ENCODE assay signal across 2 cellular contexts in genomic region chr7:43815373-43815772, GRCh38.
A peak's percentile ranks its signal among the peaks of the same experiment; 100 is the strongest.
TF ChIP-seq lines count a peak whose summit lies in the region.

No MANE protein-coding gene starts in this region.

TF ChIP-seq in HEK293, 187 proteins besides CTCF, POLR2A, EP300 and RAD21 (continued from another document and continues in another):
- no peak for TF ChIP-seq ZNF518A (tag by site-specific recombination; conservative IDR thresholded peaks at IDR 0.05; ENCODE audit: low read depth)
- no peak for TF ChIP-seq ZSCAN23 (tag by site-specific recombination; IDR thresholded peaks at IDR 0.05)
- TF ChIP-seq ZNF473 (tag by site-specific recombination; IDR thresholded peaks at IDR 0.05) = no peak
- TF ChIP-seq PBX3 (CRISPR knock-in tag; IDR thresholded peaks at IDR 0.05) = no peak
- no peak for TF ChIP-seq ZNF660 (tag by site-specific recombination; IDR thresholded peaks at IDR 0.05)
- TF ChIP-seq KLF1 (tag by site-specific recombination; IDR thresholded peaks at IDR 0.05) = no peak
- no peak for TF ChIP-seq ZNF585B (tag by site-specific recombination; IDR thresholded peaks at IDR 0.05)
- TF ChIP-seq ZBTB48 (tag by site-specific recombination; IDR thresholded peaks at IDR 0.05) = no peak
- no peak for TF ChIP-seq TCF7L2 (IDR thresholded peaks at IDR 0.05; ENCODE audit: borderline replicate concordance, low read depth, low read length)
- TF ChIP-seq ZBTB7A (tag by site-specific recombination; IDR thresholded peaks at IDR 0.05; ENCODE audit: low read depth) = no peak
- TF ChIP-seq ZNF404 (tag by site-specific recombination; IDR thresholded peaks at IDR 0.05) = no peak
- no peak for TF ChIP-seq ZNF639 (tag by site-specific recombination; IDR thresholded peaks at IDR 0.05)
- no peak for TF ChIP-seq AEBP2 (tag by site-specific recombination; IDR thresholded peaks at IDR 0.05; ENCODE audit: borderline replicate concordance)
- TF ChIP-seq ZNF621 (tag by site-specific recombination; IDR thresholded peaks at IDR 0.05) = no peak
- no peak for TF ChIP-seq ZNF658 (tag by site-specific recombination; IDR thresholded peaks at IDR 0.05)
- no peak for TF ChIP-seq ZFP41 (tag by site-specific recombination; IDR thresholded peaks at IDR 0.05; ENCODE audit: borderline replicate concordance)
- TF ChIP-seq ZNF510 (tag by site-specific recombination; IDR thresholded peaks at IDR 0.05; ENCODE audit: insufficient replicate concordance) = no peak
- TF ChIP-seq ZNF530 (tag by site-specific recombination; IDR thresholded peaks at IDR 0.05; ENCODE audit: low read depth) = no peak
- no peak for TF ChIP-seq ZSCAN5A (tag by site-specific recombination; IDR thresholded peaks at IDR 0.05)
- peak; percentile 65 for TF ChIP-seq PRDM1 (tag by site-specific recombination; IDR thresholded peaks at IDR 0.05)
- no peak for TF ChIP-seq ZNF239 (tag by site-specific recombination; IDR thresholded peaks at IDR 0.05)

TF ChIP-seq in WTC11, 78 proteins besides CTCF, POLR2A, EP300 and RAD21 (continued from another document):
- TF ChIP-seq ZNF512 (CRISPR knock-in tag; IDR thresholded peaks at IDR 0.05; ENCODE audit: borderline replicate concordance) (no peak), MAX (CRISPR knock-in tag; IDR thresholded peaks at IDR 0.05) (no peak), FOXP4 (CRISPR knock-in tag; IDR thresholded peaks at IDR 0.05) (no peak), ZNF263 (CRISPR knock-in tag; IDR thresholded peaks at IDR 0.05; ENCODE audit: low read depth) (no peak), ETV6 (CRISPR knock-in tag; IDR thresholded peaks at IDR 0.05) (no peak), FOXJ3 (CRISPR knock-in tag; IDR thresholded peaks at IDR 0.05; ENCODE audit: borderline replicate concordance) (no peak)
